In the genomic region with DNA sequence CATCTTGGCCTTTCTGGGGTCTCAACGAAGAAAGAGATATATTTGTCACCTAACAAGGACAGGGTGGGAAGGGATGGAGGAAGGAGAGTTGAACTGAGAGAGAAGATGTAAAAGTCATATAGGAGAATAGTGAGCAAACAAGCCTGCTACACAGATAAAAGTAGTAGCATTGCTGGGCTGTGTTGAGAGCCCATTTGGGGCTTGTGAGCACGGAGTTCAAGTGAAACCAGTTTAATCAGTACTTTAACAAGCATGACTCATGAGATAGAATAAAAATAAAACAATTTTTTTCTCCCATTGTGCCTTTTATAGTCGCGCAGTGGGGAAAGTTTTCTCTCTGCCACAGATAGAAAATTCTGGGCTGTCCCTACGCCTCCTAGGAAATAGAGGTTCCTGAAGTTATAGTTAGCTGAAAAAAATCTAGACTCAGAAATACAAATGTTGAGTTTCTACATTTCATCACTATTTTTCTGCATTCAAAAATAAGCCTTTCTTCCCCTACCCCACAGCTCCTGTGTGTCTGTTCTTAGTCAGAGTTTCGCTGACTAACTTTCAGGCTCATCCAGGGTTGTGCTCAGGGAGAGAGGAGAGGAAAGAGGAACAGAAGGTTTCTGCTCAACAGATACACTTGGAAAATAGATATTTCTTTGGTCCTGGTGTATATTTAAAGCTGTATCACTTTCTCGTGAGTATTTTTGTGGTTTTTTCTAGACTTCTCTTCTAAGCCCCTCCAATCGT, we compare ENCODE assay signal across 24 cellular contexts.
"Had no signal": no experiment of that assay in that cellular context is flagged by ENCODE, and none has a peak within 500 bp of the region (broad histone marks: within the 10 kb centered on the region; RNA-seq: fewer than 3 reads in every experiment).

No MANE protein-coding gene starts in this region.

- DNase-seq: activated CD4-positive, alpha-beta T cell treated with anti-CD3 and anti-CD28 coated beads for 4 hours; activated CD8-positive, alpha-beta memory T cell treated with anti-CD3 and anti-CD28 coated beads, Interleukin-2, amount 50 U/mL, for 4 hours; activated CD8-positive, alpha-beta T cell treated with anti-CD3 and anti-CD28 coated beads for 36 hours; activated gamma-delta T cell treated with Interleukin-2 at 50 U/mL for 16 hours; activated naive CD4-positive, alpha-beta T cell treated with anti-CD3 and anti-CD28 coated beads, Interleukin-2, amount 10 ng/mL, durations not matched to agents 7 days and 5 days; activated naive CD8-positive, alpha-beta T cell treated with anti-CD3 and anti-CD28 coated beads, Interleukin-2, amount 10 ng/mL, durations not matched to agents 7 days and 5 days; activated T-cell treated with anti-CD3 and anti-CD28 coated beads, Interleukin-2, amount 50 U/mL, for 72 hours; aorta; MG63; MV-4-11; NCI-H1105; NCI-H1436; NCI-H1694 treated with DMSO at 0.1 percent for 48 hours; NCI-H2029 treated with DMSO at 0.1 percent for 48 hours; NCI-H345; NCI-H510A; NCI-H526 treated with DMSO at 0.1 percent for 48 hours; NCI-H82; SHP77 had no signal

- H3K27me3 ChIP-seq: MG63 had no signal

- H3K4me3 ChIP-seq: MG63 had no signal

- H3K4me1 Mint-ChIP-seq: activated naive CD4-positive, alpha-beta T cell treated with anti-CD3 and anti-CD28 coated beads, Interleukin-2, amount 10 ng/mL, durations not matched to agents 7 days and 5 days; activated naive CD8-positive, alpha-beta T cell treated with anti-CD3 and anti-CD28 coated beads, Interleukin-2, amount 10 ng/mL, durations not matched to agents 7 days and 5 days; central memory CD8-positive, alpha-beta T cell had no signal

- H3K9me3 Mint-ChIP-seq: activated CD8-positive, alpha-beta T cell treated with anti-CD3 and anti-CD28 coated beads for 36 hours; activated naive CD4-positive, alpha-beta T cell treated with anti-CD3 and anti-CD28 coated beads, Interleukin-2, amount 10 ng/mL, durations not matched to agents 7 days and 5 days; activated naive CD8-positive, alpha-beta T cell treated with anti-CD3 and anti-CD28 coated beads, Interleukin-2, amount 10 ng/mL, durations not matched to agents 7 days and 5 days; activated T-helper 2 cell treated with anti-CD3 and anti-CD28 coated beads, Interferon-gamma antibody, Interleukin-2, Interleukin-4, amounts not matched to agents 10 μg/mL and 5 μg/mL and 100 μg/mL, durations not matched to agents 14 hours and 24 hours and 36 hours; T-helper 1 cell treated with Interleukin-12 subunit alpha and Interleukin-12 subunit beta and Interleukin-4 antibody, amounts not matched to agents 30 μg/mL and 1 μg/mL, for 36 hours had no signal

- H3K27me3 Mint-ChIP-seq: activated CD8-positive, alpha-beta T cell treated with anti-CD3 and anti-CD28 coated beads for 36 hours; activated naive CD4-positive, alpha-beta T cell treated with anti-CD3 and anti-CD28 coated beads, Interleukin-2, amount 10 ng/mL, durations not matched to agents 7 days and 5 days; activated naive CD8-positive, alpha-beta T cell treated with anti-CD3 and anti-CD28 coated beads, Interleukin-2, amount 10 ng/mL, durations not matched to agents 7 days and 5 days; central memory CD8-positive, alpha-beta T cell had no signal

- H3K36me3 ChIP-seq: MG63 had no signal

- H3K4me3 Mint-ChIP-seq: activated CD8-positive, alpha-beta T cell treated with anti-CD3 and anti-CD28 coated beads for 36 hours; activated naive CD4-positive, alpha-beta T cell treated with anti-CD3 and anti-CD28 coated beads, Interleukin-2, amount 10 ng/mL, durations not matched to agents 7 days and 5 days; activated naive CD8-positive, alpha-beta T cell treated with anti-CD3 and anti-CD28 coated beads, Interleukin-2, amount 10 ng/mL, durations not matched to agents 7 days and 5 days; activated T-cell treated with anti-CD3 and anti-CD28 coated beads, Interleukin-2, amount 50 U/mL, for 72 hours; central memory CD8-positive, alpha-beta T cell; T-helper 1 cell treated with Interleukin-12 subunit alpha and Interleukin-12 subunit beta and Interleukin-4 antibody, amounts not matched to agents 30 μg/mL and 1 μg/mL, for 36 hours had no signal

- FAIRE-seq: RCC 7860 had no signal

- H3K9me3 ChIP-seq: MG63 had no signal

- H3K27ac Mint-ChIP-seq: activated CD8-positive, alpha-beta T cell treated with anti-CD3 and anti-CD28 coated beads for 36 hours; activated naive CD4-positive, alpha-beta T cell treated with anti-CD3 and anti-CD28 coated beads, Interleukin-2, amount 10 ng/mL, durations not matched to agents 7 days and 5 days; activated naive CD8-positive, alpha-beta T cell treated with anti-CD3 and anti-CD28 coated beads, Interleukin-2, amount 10 ng/mL, durations not matched to agents 7 days and 5 days; activated T-cell treated with anti-CD3 and anti-CD28 coated beads, Interleukin-2, amount 50 U/mL, for 72 hours; activated T-helper 2 cell treated with anti-CD3 and anti-CD28 coated beads, Interferon-gamma antibody, Interleukin-2, Interleukin-4, amounts not matched to agents 10 μg/mL and 5 μg/mL and 100 μg/mL, durations not matched to agents 14 hours and 24 hours and 36 hours; T-helper 1 cell treated with Interleukin-12 subunit alpha and Interleukin-12 subunit beta and Interleukin-4 antibody, amounts not matched to agents 30 μg/mL and 1 μg/mL, for 36 hours had no signal

- ATAC-seq: activated CD4-positive, CD25-positive, alpha-beta regulatory T cell treated with anti-CD3 and anti-CD28 coated beads, Interleukin-2, amount 50 U/mL, for 24 hours; activated CD8-positive, alpha-beta T cell treated with anti-CD3 and anti-CD28 coated beads for 36 hours; activated T-cell treated with anti-CD3 and anti-CD28 coated beads, Interleukin-2, amount 50 U/mL, for 72 hours had no signal

- H3K36me3 Mint-ChIP-seq: activated naive CD4-positive, alpha-beta T cell treated with anti-CD3 and anti-CD28 coated beads, Interleukin-2, amount 10 ng/mL, durations not matched to agents 7 days and 5 days; activated naive CD8-positive, alpha-beta T cell treated with anti-CD3 and anti-CD28 coated beads, Interleukin-2, amount 10 ng/mL, durations not matched to agents 7 days and 5 days had no signal
